ENCODE assay signal across 16 cellular contexts in the genomic region with DNA sequence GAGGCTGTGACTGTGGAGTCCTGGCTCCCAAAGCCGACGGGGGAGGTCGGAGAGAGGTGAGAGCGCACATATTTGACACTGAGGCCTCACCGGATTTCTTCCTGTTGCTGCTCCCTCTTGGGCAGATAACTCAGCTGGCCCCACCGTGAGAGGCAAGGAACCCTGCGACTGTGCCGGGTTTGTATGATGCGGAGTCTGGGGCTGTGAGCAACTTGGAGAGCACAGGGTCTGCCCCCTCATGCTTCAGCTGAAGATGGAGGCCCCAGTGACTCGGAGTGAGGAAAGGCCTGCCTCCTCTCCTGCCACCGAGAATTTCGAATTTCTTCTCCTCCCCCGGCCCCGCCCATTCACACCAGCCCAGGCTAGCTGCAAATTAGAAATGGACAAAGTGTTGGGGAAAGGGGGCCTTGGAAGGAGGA.
"Had no signal": no experiment of that assay in that cellular context is flagged by ENCODE, and none has a peak within 500 bp of the region (broad histone marks: within the 10 kb centered on the region; RNA-seq: fewer than 3 reads in every experiment).

No MANE protein-coding gene starts in this region.

- H3K9me3 Mint-ChIP-seq: activated CD4-positive, alpha-beta T cell treated with anti-CD3 and anti-CD28 coated beads, Interleukin-2, amount 10 ng/mL, durations not matched to agents 24 days and 14 days; activated naive CD8-positive, alpha-beta T cell treated with anti-CD3 and anti-CD28 coated beads, Interleukin-2, amount 50 U/mL, for 24 hours; naive thymus-derived CD8-positive, alpha-beta T cell; stimulated activated naive CD8-positive, alpha-beta T cell treated with anti-CD3 and anti-CD28 coated beads, Interleukin-15, amount 100 ng/mL, for 72 hours had no signal

- H3K27ac ChIP-seq: gastrocnemius medialis, heart left ventricle, left lung, right lobe of liver, thoracic aorta had no signal

- H3K27me3 ChIP-seq: gastrocnemius medialis, left lung, right lobe of liver had no signal

- H3K4me3 ChIP-seq: gastrocnemius medialis, heart left ventricle, left lung, right lobe of liver, thoracic aorta had no signal

- DNase-seq: activated CD4-positive, alpha-beta T cell treated with anti-CD3 and anti-CD28 coated beads, Interleukin-2, amount 10 ng/mL, durations not matched to agents 24 days and 14 days; activated CD8-positive, alpha-beta memory T cell treated with anti-CD3 and anti-CD28 coated beads for 24 hours; activated naive CD4-positive, alpha-beta T cell treated with Interleukin-2 at 50 U/mL for 16 hours; activated naive CD8-positive, alpha-beta T cell treated with anti-CD3 and anti-CD28 coated beads, Interleukin-2, amount 50 U/mL, for 24 hours; activated T-cell treated with anti-CD3 and anti-CD28 coated beads for 4 hours; aorta; cerebellar nuclear complex; erythroblast; gastrocnemius medialis; left lung; naive thymus-derived CD8-positive, alpha-beta T cell had no signal

- H3K4me3 Mint-ChIP-seq: activated CD4-positive, alpha-beta T cell treated with anti-CD3 and anti-CD28 coated beads, Interleukin-2, amount 10 ng/mL, durations not matched to agents 24 days and 14 days; activated naive CD8-positive, alpha-beta T cell treated with anti-CD3 and anti-CD28 coated beads, Interleukin-2, amount 50 U/mL, for 24 hours; naive thymus-derived CD8-positive, alpha-beta T cell; stimulated activated naive CD8-positive, alpha-beta T cell treated with anti-CD3 and anti-CD28 coated beads, Interleukin-15, amount 100 ng/mL, for 72 hours; WTC11 had no signal

- H3K9me3 ChIP-seq: gastrocnemius medialis, heart left ventricle, left lung, right lobe of liver, thoracic aorta had no signal

- H3K36me3 Mint-ChIP-seq: naive thymus-derived CD8-positive, alpha-beta T cell had no signal

- H3K36me3 ChIP-seq: gastrocnemius medialis, heart left ventricle, left lung, right lobe of liver, thoracic aorta had no signal

- H3K27me3 Mint-ChIP-seq: activated CD4-positive, alpha-beta T cell treated with anti-CD3 and anti-CD28 coated beads, Interleukin-2, amount 10 ng/mL, durations not matched to agents 24 days and 14 days; activated naive CD8-positive, alpha-beta T cell treated with anti-CD3 and anti-CD28 coated beads, Interleukin-2, amount 50 U/mL, for 24 hours; stimulated activated naive CD8-positive, alpha-beta T cell treated with anti-CD3 and anti-CD28 coated beads, Interleukin-15, amount 100 ng/mL, for 72 hours had no signal

- H3K4me1 ChIP-seq: gastrocnemius medialis had no signal

- H3K27ac Mint-ChIP-seq: activated CD4-positive, alpha-beta T cell treated with anti-CD3 and anti-CD28 coated beads, Interleukin-2, amount 10 ng/mL, durations not matched to agents 24 days and 14 days; activated naive CD8-positive, alpha-beta T cell treated with anti-CD3 and anti-CD28 coated beads, Interleukin-2, amount 50 U/mL, for 24 hours; WTC11 had no signal

- ATAC-seq: activated naive CD8-positive, alpha-beta T cell treated with anti-CD3 and anti-CD28 coated beads, Interleukin-2, amount 50 U/mL, for 24 hours; gastrocnemius medialis; heart left ventricle; left lung; naive thymus-derived CD8-positive, alpha-beta T cell; right lobe of liver; stimulated activated naive CD8-positive, alpha-beta T cell treated with anti-CD3 and anti-CD28 coated beads, Interleukin-15, amount 100 ng/mL, for 72 hours; WTC11 had no signal
